ENCODE assay signal across 26 cellular contexts in the genomic region with DNA sequence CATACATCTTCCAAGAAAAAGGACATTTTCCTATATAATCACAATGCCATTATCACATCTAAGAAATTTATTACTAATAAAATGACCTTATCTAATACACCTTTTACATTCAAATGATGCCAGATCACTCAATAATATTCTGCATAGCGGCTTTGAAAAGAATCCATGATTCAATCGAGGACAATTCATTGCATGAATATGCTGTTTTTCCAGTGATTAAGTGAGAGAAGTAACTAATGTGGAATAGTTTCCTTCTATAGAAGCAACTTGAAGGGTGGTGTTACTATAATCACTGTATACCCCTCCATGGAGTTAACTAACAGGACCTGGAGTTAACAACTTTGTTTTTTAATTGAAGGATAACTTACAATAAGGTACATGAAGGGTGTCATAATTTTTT. TPM values are rescaled to one million over a fixed set of nuclear protein-coding genes. Genes with fewer than 3 reads are reported as not detected.
"Had no signal": no experiment of that assay in that cellular context is flagged by ENCODE, and none has a peak within 500 bp of the region (broad histone marks: within the 10 kb centered on the region; RNA-seq: fewer than 3 reads in every experiment).

No MANE protein-coding gene starts in this region.

- H3K4me1 Mint-ChIP-seq: endodermal cell had no signal

- H3K4me3 Mint-ChIP-seq: endodermal cell; neural progenitor cell; stimulated activated naive B cell treated with anti-CD40 and anti-IgM and Interleukin-4, amounts not matched to agents 10 μg/mL and 1 μg/mL and 100 μg/mL, for 72 hours had no signal

- H3K27me3 Mint-ChIP-seq: stimulated activated naive B cell treated with anti-CD40 and anti-IgM and Interleukin-4, amounts not matched to agents 10 μg/mL and 1 μg/mL and 100 μg/mL, for 72 hours had no signal

- H3K4me1 ChIP-seq: colonic mucosa, foreskin keratinocyte, neural progenitor cell, transverse colon had no signal

- H3K36me3 Mint-ChIP-seq: naive thymus-derived CD8-positive, alpha-beta T cell; neural progenitor cell had no signal

- H3K9me3 Mint-ChIP-seq: endodermal cell; naive thymus-derived CD8-positive, alpha-beta T cell; neural progenitor cell had no signal

- H3K27ac Mint-ChIP-seq: endodermal cell; neural progenitor cell; progenitor cell of endocrine pancreas; stimulated activated naive B cell treated with anti-CD40 and anti-IgM and Interleukin-4, amounts not matched to agents 10 μg/mL and 1 μg/mL and 100 μg/mL, for 72 hours had no signal

- ATAC-seq: foreskin keratinocyte; heart right ventricle; left lobe of liver; mucosa of descending colon; naive thymus-derived CD8-positive, alpha-beta T cell; pancreas; right cardiac atrium; stimulated activated naive B cell treated with anti-CD40 and anti-IgM and Interleukin-4, amounts not matched to agents 10 μg/mL and 1 μg/mL and 100 μg/mL, for 72 hours had no signal

- H3K36me3 ChIP-seq: colonic mucosa, neural progenitor cell, pancreas, stomach, thoracic aorta, transverse colon had no signal

- H3K4me3 ChIP-seq: colonic mucosa, heart right ventricle, mucosa of descending colon, neural progenitor cell, pancreas, smooth muscle cell, stomach, thoracic aorta, transverse colon had no signal

- DNase-seq: colonic mucosa; dermis blood vessel endothelial cell; endodermal cell; erythroblast; foreskin keratinocyte; heart right ventricle; hypothalamus; islet precursor cell; mammary epithelial cell; mucosa of descending colon; naive thymus-derived CD8-positive, alpha-beta T cell; occipital lobe; pancreas; right cardiac atrium; stimulated activated CD4-positive, alpha-beta T cell treated with anti-CD3 and anti-CD28 coated beads, Interleukin-4, amount 100 ng/mL, for 1 hour; stimulated activated CD8-positive, alpha-beta memory T cell treated with anti-CD3 and anti-CD28 coated beads, Interleukin-4, amount 100 ng/mL, for 48 hours; stimulated activated naive B cell treated with anti-CD40 and anti-IgM and Interleukin-4, amounts not matched to agents 10 μg/mL and 1 μg/mL and 100 μg/mL, for 72 hours; stomach; substantia nigra; transverse colon had no signal

- FAIRE-seq: endothelial cell of umbilical vein, pancreas had no signal

- H2AFZ ChIP-seq: neural progenitor cell had no signal

- H3K9me3 ChIP-seq: colonic mucosa, heart right ventricle, mucosa of descending colon, pancreas, stomach, thoracic aorta, transverse colon had no signal

- H3K9ac ChIP-seq: neural progenitor cell had no signal

- H3K4me2 ChIP-seq: neural progenitor cell, smooth muscle cell had no signal

- H3K27me3 ChIP-seq: colonic mucosa, heart right ventricle, pancreas, stomach, transverse colon had no signal

- H3K27ac ChIP-seq: colonic mucosa, foreskin keratinocyte, heart right ventricle, neural progenitor cell, pancreas, stomach, thoracic aorta, transverse colon had no signal

RNA-seq across cellular contexts. Expression of a gene that starts 9.1 kb away (rescaled TPM):
- total RNA-seq: endodermal cell, foreskin keratinocyte, smooth muscle cell had no signal
- polyA plus RNA-seq: foreskin keratinocyte, smooth muscle cell had no signal

RNA-seq across cellular contexts. Expression of a gene that starts 54.4 kb away (rescaled TPM):
- total RNA-seq: naive thymus-derived CD8-positive, alpha-beta T cell; progenitor cell of endocrine pancreas had no signal
- polyA plus RNA-seq: mammary epithelial cell; naive thymus-derived CD8-positive, alpha-beta T cell had no signal
